8 cellular contexts compared by ENCODE assay signal in the genomic region with DNA sequence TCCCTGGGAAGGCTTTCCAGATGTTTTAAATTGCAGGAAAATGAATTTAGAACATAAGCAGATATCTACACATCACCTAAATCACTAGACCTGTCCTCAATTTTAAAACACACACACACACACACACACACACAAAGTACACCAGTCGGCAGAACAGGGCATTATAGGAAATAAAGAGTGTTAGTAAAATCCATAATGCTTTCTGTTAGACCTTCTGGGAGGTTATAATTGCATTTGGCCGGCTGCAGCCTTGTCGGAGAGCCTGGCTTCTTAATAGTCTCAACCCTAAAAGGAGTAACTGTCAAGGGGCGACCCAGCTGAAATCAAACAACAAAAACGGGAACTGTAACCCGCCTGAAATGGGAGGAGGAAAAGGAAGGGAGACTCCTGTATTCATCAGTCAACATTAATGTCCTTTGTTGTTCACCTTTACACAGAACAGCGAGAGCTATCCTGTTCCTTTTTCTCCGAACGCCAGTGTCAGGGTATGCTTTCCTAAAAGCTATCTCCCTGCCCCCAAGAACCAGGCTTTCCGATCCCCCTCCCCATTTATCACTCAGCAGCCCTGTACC.
A peak's percentile ranks its signal among the peaks of the same experiment; 100 is the strongest.
DNase-seq lines count a peak whose midpoint lies in the region; ATAC-seq lines count a peak whose summit lies in the region.

No MANE protein-coding gene starts in this region.

- peak overlapping the region; percentile 94 for H3K27ac ChIP-seq in angular gyrus (ENCODE audit: low read depth, low read length)

- H3K36me3 Mint-ChIP-seq in stimulated activated naive B cell treated with anti-CD40 and anti-IgM and Interleukin-4, amounts not matched to agents 10 μg/mL and 1 μg/mL and 100 μg/mL, for 72 hours, result peaks cover 0 to 2% of the 10 kb centered on the region in 2 donors

- H3K4me3 Mint-ChIP-seq in stimulated activated naive B cell treated with anti-CD40 and anti-IgM and Interleukin-4, amounts not matched to agents 10 μg/mL and 1 μg/mL and 100 μg/mL, for 72 hours, result peak overlapping the region; percentile 95 to 97

- no peak for ATAC-seq in stimulated activated naive B cell treated with anti-CD40 and anti-IgM and Interleukin-4, amounts not matched to agents 10 μg/mL and 1 μg/mL and 100 μg/mL, for 72 hours (replicated peaks)
- ATAC-seq in GM21360 (IDR thresholded peaks at IDR 0.05; ENCODE audit: unreplicated experiment), result no peak

- H3K9me3 Mint-ChIP-seq in stimulated activated naive B cell treated with anti-CD40 and anti-IgM and Interleukin-4, amounts not matched to agents 10 μg/mL and 1 μg/mL and 100 μg/mL, for 72 hours, result no peaks in the 10 kb centered on the region

- peaks cover 23 to 27% of the 10 kb centered on the region in 2 donors for H3K4me1 Mint-ChIP-seq in stimulated activated naive B cell treated with anti-CD40 and anti-IgM and Interleukin-4, amounts not matched to agents 10 μg/mL and 1 μg/mL and 100 μg/mL, for 72 hours

- H3K27me3 Mint-ChIP-seq in stimulated activated naive B cell treated with anti-CD40 and anti-IgM and Interleukin-4, amounts not matched to agents 10 μg/mL and 1 μg/mL and 100 μg/mL, for 72 hours, result peaks cover 39 to 41% of the 10 kb centered on the region in 2 donors

- H3K27ac Mint-ChIP-seq in stimulated activated naive B cell treated with anti-CD40 and anti-IgM and Interleukin-4, amounts not matched to agents 10 μg/mL and 1 μg/mL and 100 μg/mL, for 72 hours, result no peak overlapping the region

- peak; percentile 42 for DNase-seq in NCI-H2029 treated with DMSO at 0.1 percent for 48 hours (lab: John Stamatoyannopoulos, UW)
- DNase-seq in NCI-H2029 (lab: John Stamatoyannopoulos, UW), result no peak
- DNase-seq in NCI-H2227 treated with DMSO at 0.1 percent for 48 hours (lab: John Stamatoyannopoulos, UW), result peak; percentile 34
- peak; percentile 47 for DNase-seq in iPS-NIHi11 (ENCODE audit: low spot score)
- DNase-seq in stimulated activated naive B cell treated with anti-CD40 and anti-IgM and Interleukin-4, amounts not matched to agents 10 μg/mL and 1 μg/mL and 100 μg/mL, for 72 hours, result no peak
- DNase-seq in NCI-H446 treated with DMSO at 0.1 percent for 48 hours (lab: John Stamatoyannopoulos, UW), result no peak

Comparison
In these comparisons a context has a peak if more than half of its experiments do, and no peak if none do; other contexts are left out.
1. DNase-seq: peak in NCI-H2029 treated with DMSO at 0.1 percent for 48 hours (single experiment), NCI-H2227 treated with DMSO at 0.1 percent for 48 hours (single experiment) and iPS-NIHi11 (single experiment); none in NCI-H2029 (single experiment), stimulated activated naive B cell treated with anti-CD40 and anti-IgM and Interleukin-4, amounts not matched to agents 10 μg/mL and 1 μg/mL and 100 μg/mL, for 72 hours (single experiment) and NCI-H446 treated with DMSO at 0.1 percent for 48 hours (single experiment).